In the genomic region with DNA sequence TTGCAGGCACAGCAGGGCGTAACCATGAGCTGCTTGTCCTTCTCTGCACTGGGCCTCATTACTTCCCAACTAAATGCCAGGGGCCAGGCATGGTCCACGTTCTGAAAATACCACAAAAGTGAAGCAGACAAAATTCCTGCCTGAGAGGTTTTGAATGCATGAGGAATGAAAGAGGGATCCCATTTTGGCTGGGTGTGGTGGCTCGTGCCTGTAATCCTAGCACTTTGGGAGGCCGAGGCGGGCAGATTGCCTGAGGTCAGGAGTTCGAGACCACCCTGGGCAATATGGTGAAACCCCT, we compare ENCODE assay signal across 24 cellular contexts.
"Had no signal": no experiment of that assay in that cellular context is flagged by ENCODE, and none has a peak within 500 bp of the region (broad histone marks: within the 10 kb centered on the region; RNA-seq: fewer than 3 reads in every experiment).

No MANE protein-coding gene starts in this region.

- H3K27ac Mint-ChIP-seq: naive thymus-derived CD4-positive, alpha-beta T cell; nephron progenitor cell; type B pancreatic cell had no signal

- FAIRE-seq: kidney had no signal

- H3K27me3 ChIP-seq: dorsolateral prefrontal cortex, gastrocnemius medialis, heart left ventricle, hepatocyte, left lung, right atrium auricular region, sigmoid colon, spleen, thyroid gland had no signal

- H3K4me3 Mint-ChIP-seq: naive thymus-derived CD4-positive, alpha-beta T cell; nephron progenitor cell; stimulated activated naive CD8-positive, alpha-beta T cell treated with anti-CD3 and anti-CD28 coated beads, Interleukin-15, amount 100 ng/mL, for 72 hours; type B pancreatic cell had no signal

- ATAC-seq: gastrocnemius medialis; left lung; naive thymus-derived CD4-positive, alpha-beta T cell had no signal

- H3K4me1 ChIP-seq: gastrocnemius medialis, left lung, prostate gland, right atrium auricular region, sigmoid colon had no signal

- DNase-seq: cerebellar nuclear complex; cortex of kidney; dorsolateral prefrontal cortex; effector CD4-positive, alpha-beta T cell; foreskin fibroblast; gastrocnemius medialis; heart left ventricle; kidney; left lung; mesenchymal stem cell; midbrain; naive thymus-derived CD4-positive, alpha-beta T cell; nephron progenitor cell; sigmoid colon; stimulated activated CD4-positive, alpha-beta T cell treated with anti-CD3 and anti-CD28 coated beads, Interleukin-4, amount 100 ng/mL, for 4 hours; stimulated activated naive CD4-positive, alpha-beta T cell; stimulated activated naive CD8-positive, alpha-beta T cell treated with anti-CD3 and anti-CD28 coated beads, Interleukin-15, amount 100 ng/mL, for 72 hours; thyroid gland had no signal

- H3K9me3 ChIP-seq: gastrocnemius medialis, heart left ventricle, left lung, prostate gland, right atrium auricular region, spleen, thyroid gland had no signal

- H3K27me3 Mint-ChIP-seq: stimulated activated naive CD8-positive, alpha-beta T cell treated with anti-CD3 and anti-CD28 coated beads, Interleukin-15, amount 100 ng/mL, for 72 hours; type B pancreatic cell had no signal

- H3K36me3 Mint-ChIP-seq: naive thymus-derived CD4-positive, alpha-beta T cell had no signal

- H3K79me2 ChIP-seq: hepatocyte had no signal

- H3K4me3 ChIP-seq: gastrocnemius medialis, heart left ventricle, hepatocyte, left lung, prostate gland, right atrium auricular region, sigmoid colon, skin epidermis, spleen, thyroid gland had no signal

- H3K27ac ChIP-seq: gastrocnemius medialis, heart left ventricle, left lung, prostate gland, right atrium auricular region, sigmoid colon, skin epidermis, spleen, thyroid gland had no signal

- H3K36me3 ChIP-seq: gastrocnemius medialis, heart left ventricle, left lung, prostate gland, right atrium auricular region, sigmoid colon, spleen, thyroid gland had no signal

- H3K4me1 Mint-ChIP-seq: stimulated activated naive CD8-positive, alpha-beta T cell treated with anti-CD3 and anti-CD28 coated beads, Interleukin-15, amount 100 ng/mL, for 72 hours had no signal

- H3K9me3 Mint-ChIP-seq: stimulated activated naive CD8-positive, alpha-beta T cell treated with anti-CD3 and anti-CD28 coated beads, Interleukin-15, amount 100 ng/mL, for 72 hours; type B pancreatic cell had no signal
